1 cellular context compared by ENCODE assay signal in the genomic region with DNA sequence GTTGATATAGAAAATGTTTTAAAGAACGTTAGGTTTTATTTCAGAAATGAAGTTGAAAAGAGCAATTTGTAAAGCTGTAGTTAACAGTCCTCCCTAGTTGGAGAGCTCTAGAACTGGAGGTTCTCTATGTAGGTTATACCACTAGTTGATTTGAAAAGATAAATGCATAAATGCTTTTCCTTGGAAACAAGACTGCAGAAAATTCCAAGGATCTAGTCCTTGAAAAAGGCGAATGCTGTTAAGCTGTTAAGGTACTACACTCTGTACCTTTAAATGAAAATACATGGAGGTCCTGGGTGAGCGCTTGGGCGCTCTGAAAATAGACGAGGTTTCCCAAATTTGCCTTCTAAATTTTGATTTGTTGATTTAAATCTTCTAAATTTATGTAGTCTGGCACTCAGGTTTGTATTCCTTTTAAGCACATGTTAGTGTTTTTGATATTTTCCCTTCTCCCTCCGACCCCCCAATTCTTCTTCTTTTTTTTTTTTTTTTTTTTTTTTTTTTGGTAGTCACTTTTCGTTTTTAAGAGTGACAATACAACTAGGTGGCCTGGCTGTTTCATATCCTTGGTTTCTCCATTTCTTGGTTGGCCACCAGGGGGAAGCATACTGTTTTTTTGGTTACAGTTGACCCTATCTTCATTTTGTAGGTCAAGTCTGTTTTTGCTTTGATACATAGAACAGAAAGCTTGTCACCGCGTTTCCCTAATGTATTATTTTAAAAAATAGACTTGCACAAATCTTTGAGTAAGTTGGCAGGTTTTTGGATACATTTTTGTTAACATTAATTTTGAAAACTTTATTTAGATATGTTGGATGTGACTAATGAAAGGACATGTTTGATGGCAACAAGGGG.
TF ChIP-seq lines count a peak whose summit lies in the region.

No MANE protein-coding gene starts in this region.

TF ChIP-seq in HepG2, 621 proteins besides CTCF, POLR2A, EP300 and RAD21 (continued from another document):
- TF ChIP-seq, protein P1, sequence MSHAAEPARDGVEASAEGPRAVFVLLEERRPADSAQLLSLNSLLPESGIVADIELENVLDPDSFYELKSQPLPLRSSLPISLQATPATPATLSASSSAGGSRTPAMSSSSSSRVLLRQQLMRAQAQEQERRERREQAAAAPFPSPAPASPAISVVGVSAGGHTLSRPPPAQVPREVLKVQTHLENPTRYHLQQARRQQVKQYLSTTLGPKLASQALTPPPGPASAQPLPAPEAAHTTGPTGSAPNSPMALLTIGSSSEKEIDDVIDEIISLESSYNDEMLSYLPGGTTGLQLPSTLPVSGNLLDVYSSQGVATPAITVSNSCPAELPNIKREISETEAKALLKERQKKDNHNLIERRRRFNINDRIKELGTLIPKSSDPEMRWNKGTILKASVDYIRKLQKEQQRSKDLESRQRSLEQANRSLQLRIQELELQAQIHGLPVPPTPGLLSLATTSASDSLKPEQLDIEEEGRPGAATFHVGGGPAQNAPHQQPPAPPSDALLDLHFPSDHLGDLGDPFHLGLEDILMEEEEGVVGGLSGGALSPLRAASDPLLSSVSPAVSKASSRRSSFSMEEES (CRISPR knock-in tag; IDR thresholded peaks at IDR 0.05): no peak
- TF ChIP-seq, protein P2, sequence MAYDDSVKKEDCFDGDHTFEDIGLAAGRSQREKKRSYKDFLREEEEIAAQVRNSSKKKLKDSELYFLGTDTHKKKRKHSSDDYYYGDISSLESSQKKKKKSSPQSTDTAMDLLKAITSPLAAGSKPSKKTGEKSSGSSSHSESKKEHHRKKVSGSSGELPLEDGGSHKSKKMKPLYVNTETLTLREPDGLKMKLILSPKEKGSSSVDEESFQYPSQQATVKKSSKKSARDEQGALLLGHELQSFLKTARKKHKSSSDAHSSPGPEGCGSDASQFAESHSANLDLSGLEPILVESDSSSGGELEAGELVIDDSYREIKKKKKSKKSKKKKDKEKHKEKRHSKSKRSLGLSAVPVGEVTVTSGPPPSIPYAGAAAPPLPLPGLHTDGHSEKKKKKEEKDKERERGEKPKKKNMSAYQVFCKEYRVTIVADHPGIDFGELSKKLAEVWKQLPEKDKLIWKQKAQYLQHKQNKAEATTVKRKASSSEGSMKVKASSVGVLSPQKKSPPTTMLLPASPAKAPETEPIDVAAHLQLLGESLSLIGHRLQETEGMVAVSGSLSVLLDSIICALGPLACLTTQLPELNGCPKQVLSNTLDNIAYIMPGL (CRISPR knock-in tag; IDR thresholded peaks at IDR 0.05; ENCODE audit: borderline replicate concordance in 1 of 2, low read depth in 1 of 2): peak in 1 of 2 experiments; percentile 70; a peak in 1 of 4 replicates
- 0 out of 2 replicates have a peak, but pooled peaks have one; percentile 19 for TF ChIP-seq KAT8 (CRISPR knock-in tag; IDR thresholded peaks at IDR 0.05)
- TF ChIP-seq, protein P3, sequence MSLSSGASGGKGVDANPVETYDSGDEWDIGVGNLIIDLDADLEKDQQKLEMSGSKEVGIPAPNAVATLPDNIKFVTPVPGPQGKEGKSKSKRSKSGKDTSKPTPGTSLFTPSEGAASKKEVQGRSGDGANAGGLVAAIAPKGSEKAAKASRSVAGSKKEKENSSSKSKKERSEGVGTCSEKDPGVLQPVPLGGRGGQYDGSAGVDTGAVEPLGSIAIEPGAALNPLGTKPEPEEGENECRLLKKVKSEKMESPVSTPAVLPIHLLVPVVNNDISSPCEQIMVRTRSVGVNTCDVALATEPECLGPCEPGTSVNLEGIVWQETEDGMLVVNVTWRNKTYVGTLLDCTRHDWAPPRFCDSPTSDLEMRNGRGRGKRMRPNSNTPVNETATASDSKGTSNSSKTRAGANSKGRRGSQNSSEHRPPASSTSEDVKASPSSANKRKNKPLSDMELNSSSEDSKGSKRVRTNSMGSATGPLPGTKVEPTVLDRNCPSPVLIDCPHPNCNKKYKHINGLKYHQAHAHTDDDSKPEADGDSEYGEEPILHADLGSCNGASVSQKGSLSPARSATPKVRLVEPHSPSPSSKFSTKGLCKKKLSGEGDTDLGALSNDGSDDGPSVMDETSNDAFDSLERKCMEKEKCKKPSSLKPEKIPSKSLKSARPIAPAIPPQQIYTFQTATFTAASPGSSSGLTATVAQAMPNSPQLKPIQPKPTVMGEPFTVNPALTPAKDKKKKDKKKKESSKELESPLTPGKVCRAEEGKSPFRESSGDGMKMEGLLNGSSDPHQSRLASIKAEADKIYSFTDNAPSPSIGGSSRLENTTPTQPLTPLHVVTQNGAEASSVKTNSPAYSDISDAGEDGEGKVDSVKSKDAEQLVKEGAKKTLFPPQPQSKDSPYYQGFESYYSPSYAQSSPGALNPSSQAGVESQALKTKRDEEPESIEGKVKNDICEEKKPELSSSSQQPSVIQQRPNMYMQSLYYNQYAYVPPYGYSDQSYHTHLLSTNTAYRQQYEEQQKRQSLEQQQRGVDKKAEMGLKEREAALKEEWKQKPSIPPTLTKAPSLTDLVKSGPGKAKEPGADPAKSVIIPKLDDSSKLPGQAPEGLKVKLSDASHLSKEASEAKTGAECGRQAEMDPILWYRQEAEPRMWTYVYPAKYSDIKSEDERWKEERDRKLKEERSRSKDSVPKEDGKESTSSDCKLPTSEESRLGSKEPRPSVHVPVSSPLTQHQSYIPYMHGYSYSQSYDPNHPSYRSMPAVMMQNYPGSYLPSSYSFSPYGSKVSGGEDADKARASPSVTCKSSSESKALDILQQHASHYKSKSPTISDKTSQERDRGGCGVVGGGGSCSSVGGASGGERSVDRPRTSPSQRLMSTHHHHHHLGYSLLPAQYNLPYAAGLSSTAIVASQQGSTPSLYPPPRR (CRISPR knock-in tag; IDR thresholded peaks at IDR 0.05; ENCODE audit: borderline replicate concordance): no peak
- 0 out of 2 replicates have a peak, but pooled peaks have one; percentile 9 for TF ChIP-seq KLF6 (CRISPR knock-in tag; IDR thresholded peaks at IDR 0.05)
- peak; percentile 30; the same call in 1 of the 2 replicates for TF ChIP-seq GATAD2A (CRISPR knock-in tag; IDR thresholded peaks at IDR 0.05)
- 0 out of 2 replicates have a peak, but pooled peaks have one; percentile 21 for TF ChIP-seq EHMT2 (IDR thresholded peaks at IDR 0.05; ENCODE audit: borderline replicate concordance, low read depth, low read length)
- peak; percentile 58; the same call in 1 of the 2 replicates for TF ChIP-seq KDM5A (IDR thresholded peaks at IDR 0.05; ENCODE audit: borderline replicate concordance, low read length)
- no peak for TF ChIP-seq ZNF550 (CRISPR knock-in tag; IDR thresholded peaks at IDR 0.05; ENCODE audit: borderline replicate concordance)
- 0 out of 2 replicates have a peak, but pooled peaks have one; percentile 36 for TF ChIP-seq ZNF644 (CRISPR knock-in tag; IDR thresholded peaks at IDR 0.05; ENCODE audit: low read depth)
- peak; percentile 27; the same call in 1 of the 2 replicates for TF ChIP-seq NR2F6 (IDR thresholded peaks at IDR 0.05)
- peak; percentile 40; the same call in 1 of the 2 replicates for TF ChIP-seq NR2F6 (CRISPR knock-in tag; IDR thresholded peaks at IDR 0.05)
